In genomic region chr20:6767536-6768227, GRCh38 we compare ENCODE assay signal across 8 cellular contexts. TPM values are rescaled to one million over a fixed set of nuclear protein-coding genes. Genes with fewer than 3 reads are reported as not detected.
DNase-seq lines count a peak whose midpoint lies in the region; TF ChIP-seq lines count a peak whose summit lies in the region.

BMP2 (plus strand) TSS chr20:6767686; CDS start chr20:6770127, 2,441 bp downstream.

- H3K4me3 ChIP-seq in HAP-1 (peak within 1 kb of the TSS; percentile 43), cardiac muscle cell (peak within 1 kb of the TSS; percentile 99), neuronal stem cell (ENCODE audit: low read length in 2 of 2) (peak within 1 kb of the TSS; percentile 40 to 97)

- TF ChIP-seq CTCF in cardiac muscle cell (IDR thresholded peaks at IDR 0.05; ENCODE audit: low read depth, low read length): no peak

- no peak within 1 kb of the TSS for H3K4ac ChIP-seq in neuronal stem cell (ENCODE audit: low read length)

- peak within 1 kb of the TSS; percentile 40 for H2AK5ac ChIP-seq in neuronal stem cell (ENCODE audit: low read depth, low read length)

- peak within 1 kb of the TSS; percentile 93 for H3K27ac ChIP-seq in cardiac muscle cell
- peak within 1 kb of the TSS; percentile 40 for H3K27ac ChIP-seq in neuronal stem cell (replicated peaks; ENCODE audit: low read length)

- H3K9me3 Mint-ChIP-seq in activated T-helper 2 cell treated with anti-CD3 and anti-CD28 coated beads, Interferon-gamma antibody, Interleukin-2, Interleukin-4, amounts not matched to agents 10 μg/mL and 5 μg/mL and 100 μg/mL, durations not matched to agents 14 hours and 24 hours and 36 hours: no peaks in the 10 kb centered on the region

- H3K27me3 ChIP-seq in HAP-1 (ENCODE audit: low read depth) (peaks cover 18% of the 10 kb centered on the region), cardiac muscle cell (no peaks in the 10 kb centered on the region), neuronal stem cell (ENCODE audit: control insufficient read depth in 3 of 3, insufficient read depth in 3 of 3, low read depth in 1 of 3, low read length in 3 of 3) (peaks cover 0 to 62% (median 0%) of the 10 kb centered on the region in 3 experiments)

- H3K4me2 ChIP-seq in neuronal stem cell (ENCODE audit: insufficient read depth, low read length, poor library complexity, severe bottlenecking): peak within 1 kb of the TSS; percentile 87

- no peak within 1 kb of the TSS for H4K91ac ChIP-seq in neuronal stem cell (ENCODE audit: low read depth, low read length, poor library complexity)

- no peak within 1 kb of the TSS for H3K27ac Mint-ChIP-seq in activated T-helper 2 cell treated with anti-CD3 and anti-CD28 coated beads, Interferon-gamma antibody, Interleukin-2, Interleukin-4, amounts not matched to agents 10 μg/mL and 5 μg/mL and 100 μg/mL, durations not matched to agents 14 hours and 24 hours and 36 hours

- H3K4me1 ChIP-seq in HAP-1 (no peaks in the 10 kb centered on the region; the same call in 1 of the 2 replicates), cardiac muscle cell (ENCODE audit: low read depth) (peaks cover 26% of the 10 kb centered on the region), neuronal stem cell (ENCODE audit: control insufficient read depth in 2 of 2, insufficient read depth in 1 of 2, low read depth in 1 of 2, low read length in 2 of 2) (peaks cover 4 to 7% of the 10 kb centered on the region in 2 donors)

- H3K9me3 ChIP-seq in HAP-1 (no peaks in the 10 kb centered on the region), cardiac muscle cell (ENCODE audit: low read depth) (no peaks in the 10 kb centered on the region), neuronal stem cell (replicated peaks in 1 of 2; ENCODE audit: control insufficient read depth in 2 of 2, insufficient read depth in 1 of 2, low read depth in 1 of 2, low read length in 2 of 2) (no peaks in the 10 kb centered on the region)

- no CpG with 5 or more reads among the region's 112 CpGs for WGBS in neuronal stem cell (ENCODE audit: extremely low coverage in 2 of 2, insufficient read length in 2 of 2, insufficient replicate concordance in 1 of 2), 2 donors

- H3K36me3 ChIP-seq in HAP-1 (replicated peaks) (no peaks in the 10 kb centered on the region), cardiac muscle cell (peaks cover 13% of the 10 kb centered on the region), neuronal stem cell (replicated peaks in 1 of 2; ENCODE audit: control insufficient read depth in 2 of 2, insufficient read depth in 2 of 2, low read length in 2 of 2) (no peaks in the 10 kb centered on the region)

- no peak within 1 kb of the TSS for H4K8ac ChIP-seq in neuronal stem cell (ENCODE audit: low read depth, low read length)

- H3K18ac ChIP-seq in neuronal stem cell (ENCODE audit: low read length): peak within 1 kb of the TSS; percentile 98

- H3K14ac ChIP-seq in neuronal stem cell (ENCODE audit: low read length): peak within 1 kb of the TSS; percentile 43

- H3K79me1 ChIP-seq in neuronal stem cell (ENCODE audit: low read depth, low read length): no peaks in the 10 kb centered on the region

- peaks cover 2% of the 10 kb centered on the region for H3K4me1 Mint-ChIP-seq in activated T-helper 2 cell treated with anti-CD3 and anti-CD28 coated beads, Interferon-gamma antibody, Interleukin-2, Interleukin-4, amounts not matched to agents 10 μg/mL and 5 μg/mL and 100 μg/mL, durations not matched to agents 14 hours and 24 hours and 36 hours (ENCODE audit: low read depth)

- intact Hi-C loops in activated T-helper 2 cell treated with anti-CD3 and anti-CD28 coated beads, Interferon-gamma antibody, Interleukin-2, Interleukin-4, amounts not matched to agents 10 μg/mL and 5 μg/mL and 100 μg/mL, durations not matched to agents 14 hours and 24 hours and 36 hours (cut with micrococcal nuclease): loop anchor here (5.0 to 10.0 kb wide), 4 partner anchors 327 to 1097 kb away; no protein-coding TSS in a partner anchor

- peaks cover 46% of the 10 kb centered on the region for H3K27me3 Mint-ChIP-seq in activated T-helper 2 cell treated with anti-CD3 and anti-CD28 coated beads, Interferon-gamma antibody, Interleukin-2, Interleukin-4, amounts not matched to agents 10 μg/mL and 5 μg/mL and 100 μg/mL, durations not matched to agents 14 hours and 24 hours and 36 hours (ENCODE audit: low read depth)

- H2BK5ac ChIP-seq in neuronal stem cell (ENCODE audit: low read length): peak within 1 kb of the TSS; percentile 75

- DNase-seq in NCI-H82 (lab: John Stamatoyannopoulos, UW): peak; percentile 59
- DNase-seq in NCI-H82 treated with DMSO at 0.1 percent for 48 hours (lab: John Stamatoyannopoulos, UW; ENCODE audit: unreplicated experiment): no peak
- DNase-seq in HAP-1 (ENCODE audit: low spot score in 2 of 2): peak; percentile 3 to 52
- DNase-seq in NCI-H146 (lab: John Stamatoyannopoulos, UW): peak; percentile 78
- DNase-seq in activated T-helper 2 cell treated with anti-CD3 and anti-CD28 coated beads, Interferon-gamma antibody, Interleukin-2, Interleukin-4, amounts not matched to agents 10 μg/mL and 5 μg/mL and 100 μg/mL, durations not matched to agents 14 hours and 24 hours and 36 hours (ENCODE audit: low spot score): no peak
- DNase-seq in cardiac muscle cell (ENCODE audit: low read depth in 1 of 2, low spot score in 1 of 2): peak; percentile 79 to 91
- peak; percentile 68 for DNase-seq in neuronal stem cell (ENCODE audit: low spot score)
- no peak for DNase-seq in cortex of kidney (lab: John Stamatoyannopoulos, UW)

- in situ Hi-C loops in HAP-1 (cut with MboI; ENCODE audit: low sequenced_read_pairs): loop anchor here (10.0 kb wide), 1 partner anchor 517 kb away; no protein-coding TSS in a partner anchor

- peak within 1 kb of the TSS; percentile 82 for H2BK15ac ChIP-seq in neuronal stem cell (ENCODE audit: low read length)

- H2BK120ac ChIP-seq in neuronal stem cell (ENCODE audit: low read depth, low read length): no peak within 1 kb of the TSS

- peak within 1 kb of the TSS; percentile 89 for H3K23ac ChIP-seq in neuronal stem cell (ENCODE audit: low read depth, low read length, poor library complexity)

- peak within 1 kb of the TSS; percentile 94 for H2AFZ ChIP-seq in neuronal stem cell (ENCODE audit: low read length)

- H2BK12ac ChIP-seq in neuronal stem cell (ENCODE audit: low read length): no peak within 1 kb of the TSS

- no peaks in the 10 kb centered on the region for H3K36me3 Mint-ChIP-seq in activated T-helper 2 cell treated with anti-CD3 and anti-CD28 coated beads, Interferon-gamma antibody, Interleukin-2, Interleukin-4, amounts not matched to agents 10 μg/mL and 5 μg/mL and 100 μg/mL, durations not matched to agents 14 hours and 24 hours and 36 hours (ENCODE audit: low read depth)

- peak within 1 kb of the TSS; percentile 52 for H3K4me3 Mint-ChIP-seq in activated T-helper 2 cell treated with anti-CD3 and anti-CD28 coated beads, Interferon-gamma antibody, Interleukin-2, Interleukin-4, amounts not matched to agents 10 μg/mL and 5 μg/mL and 100 μg/mL, durations not matched to agents 14 hours and 24 hours and 36 hours (ENCODE audit: low read depth)

- peak within 1 kb of the TSS; percentile 89 for H3K9ac ChIP-seq in neuronal stem cell (ENCODE audit: low read depth, low read length, poor library complexity)

RNA-seq across cellular contexts. Expression of gene BMP2, which starts in this region (rescaled TPM):
- 0.07 and 0.25 TPM in 2 replicates for total RNA-seq in activated T-helper 2 cell treated with anti-CD3 and anti-CD28 coated beads, Interferon-gamma antibody, Interleukin-2, Interleukin-4, amounts not matched to agents 10 μg/mL and 5 μg/mL and 100 μg/mL, durations not matched to agents 14 hours and 24 hours and 36 hours
- total RNA-seq in cardiac muscle cell: 301 and 343 TPM in 2 replicates
- 261 and 289 TPM in 2 replicates for polyA plus RNA-seq in cardiac muscle cell
- polyA plus RNA-seq in neuronal stem cell (2013, experiment 1 of 2): 5.5 TPM
- 5.7 TPM for polyA plus RNA-seq in neuronal stem cell (2013, experiment 2 of 2)

Comparison
In these comparisons a context has a peak if more than half of its experiments do, and no peak if none do; other contexts are left out.
1. RNA of gene BMP2 (total RNA-seq): 301 to 343 TPM in cardiac muscle cell; 0.07 to 0.25 TPM in activated T-helper 2 cell treated with anti-CD3 and anti-CD28 coated beads, Interferon-gamma antibody, Interleukin-2, Interleukin-4, amounts not matched to agents 10 μg/mL and 5 μg/mL and 100 μg/mL, durations not matched to agents 14 hours and 24 hours and 36 hours; every median in the first group is over 100 times any median in the second.
2. DNase-seq: peak in NCI-H82 (single experiment), HAP-1 (2 of 2), NCI-H146 (single experiment), cardiac muscle cell (2 of 2) and neuronal stem cell (single experiment); none in NCI-H82 treated with DMSO at 0.1 percent for 48 hours (single experiment), activated T-helper 2 cell treated with anti-CD3 and anti-CD28 coated beads, Interferon-gamma antibody, Interleukin-2, Interleukin-4, amounts not matched to agents 10 μg/mL and 5 μg/mL and 100 μg/mL, durations not matched to agents 14 hours and 24 hours and 36 hours (single experiment) and cortex of kidney (single experiment).
3. H3K4me3 ChIP-seq: peak in every context shown above with its lines; median percentile 99 in cardiac muscle cell; 68 in neuronal stem cell; 43 in HAP-1.